In the genomic region with DNA sequence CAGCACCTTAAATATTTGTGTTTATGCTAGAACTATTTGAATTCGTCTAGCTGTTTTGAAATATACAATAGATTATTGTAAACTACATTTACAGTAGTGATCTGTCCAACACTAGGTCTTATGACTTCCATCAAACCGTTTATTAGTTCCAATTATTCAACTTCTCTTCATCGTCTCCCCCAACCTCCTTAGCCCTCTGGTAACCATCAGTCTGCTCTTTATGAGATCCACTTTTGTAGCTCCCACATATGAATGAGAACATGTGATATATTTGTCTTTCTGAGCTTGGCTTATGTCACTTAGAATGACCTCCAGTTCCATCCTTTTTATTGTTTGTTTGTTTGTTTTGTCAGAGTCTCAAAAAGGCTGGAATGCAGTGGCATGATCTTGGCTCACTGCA, we compare ENCODE assay signal across 21 cellular contexts.
"Had no signal": no experiment of that assay in that cellular context is flagged by ENCODE, and none has a peak within 500 bp of the region (broad histone marks: within the 10 kb centered on the region; RNA-seq: fewer than 3 reads in every experiment).

No MANE protein-coding gene starts in this region.

- H3K36me3 Mint-ChIP-seq: natural killer cell had no signal

- H3K4me3 ChIP-seq: colonic mucosa, heart left ventricle, mucosa of descending colon, spleen had no signal

- ATAC-seq: heart left ventricle, mucosa of descending colon, natural killer cell, sciatic nerve had no signal

- FAIRE-seq: endothelial cell of umbilical vein, frontal cortex, islet of Langerhans had no signal

- H3K4me3 Mint-ChIP-seq: endodermal cell, natural killer cell, neural crest cell had no signal

- H3K9me3 Mint-ChIP-seq: natural killer cell had no signal

- H3K4me1 ChIP-seq: colonic mucosa had no signal

- H3K9me3 ChIP-seq: colonic mucosa, mucosa of descending colon had no signal

- H3K27ac ChIP-seq: colonic mucosa, heart left ventricle had no signal

- H3K36me3 ChIP-seq: colonic mucosa had no signal

- H3K27ac Mint-ChIP-seq: endodermal cell, natural killer cell had no signal

- DNase-seq: colonic mucosa; effector CD4-positive, alpha-beta T cell; endodermal cell; erythroblast; heart left ventricle; hypothalamus; kidney glomerular epithelial cell; mesendoderm; mucosa of descending colon; natural killer cell; posterior cingulate gyrus; spleen; stimulated activated CD4-positive, alpha-beta T cell treated with anti-CD3 and anti-CD28 coated beads, Interleukin-2, amount 100 ng/mL, for 24 hours; stimulated activated CD4-positive, alpha-beta T cell treated with anti-CD3 and anti-CD28 coated beads, Interleukin-4, amount 100 ng/mL, for 4 hours; stimulated activated naive CD4-positive, alpha-beta T cell treated with Interleukin-2 at 50 U/mL for 16 hours; trophoblast cell had no signal

- H3K27me3 ChIP-seq: colonic mucosa, heart left ventricle, spleen had no signal
